11 cellular contexts compared by ENCODE assay signal in the genomic region with DNA sequence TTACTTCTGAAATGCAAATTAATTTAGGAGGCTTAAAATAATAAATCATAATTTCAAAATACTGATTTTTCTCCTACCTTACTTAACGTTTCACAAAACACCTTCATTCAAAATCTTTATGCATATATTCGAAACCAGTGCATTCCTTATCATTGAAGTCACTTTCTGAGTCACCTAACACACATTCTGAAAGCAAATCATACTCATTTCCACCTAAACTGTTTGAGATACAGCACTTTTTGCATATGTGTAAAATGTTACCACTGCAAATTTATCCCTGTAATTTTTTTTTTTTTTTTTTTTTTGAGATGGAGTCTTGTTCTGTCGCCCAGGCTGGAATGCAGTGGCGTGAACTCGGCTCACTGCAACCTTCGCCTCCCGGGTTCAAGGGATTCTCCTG. TPM values are rescaled to one million over a fixed set of nuclear protein-coding genes. Genes with fewer than 3 reads are reported as not detected.
DNase-seq lines count a peak whose midpoint lies in the region; ATAC-seq and TF ChIP-seq lines count a peak whose summit lies in the region.
"Had no signal": no experiment of that assay in that cellular context is flagged by ENCODE, and none has a peak within 500 bp of the region (broad histone marks: within the 10 kb centered on the region; RNA-seq: fewer than 3 reads in every experiment).

No MANE protein-coding gene starts in this region.

- H3K9ac ChIP-seq in neural progenitor cell, result no peak overlapping the region

- H3K4me2 ChIP-seq in neural progenitor cell, result no peak overlapping the region

- peaks cover 49% of the 10 kb centered on the region for H3K79me2 ChIP-seq in neural progenitor cell (ENCODE audit: low read depth)

- no peaks in the 10 kb centered on the region for H3K9me3 Mint-ChIP-seq in neural progenitor cell
- H3K9me3 Mint-ChIP-seq: brain had no signal

- WGBS in psoas muscle, 3 donors, result 75 to 90% (median 83%) methylated on average over 7 of the region's 7 CpGs

- H4K20me1 ChIP-seq in neural progenitor cell (ENCODE audit: low read depth), result no peaks in the 10 kb centered on the region

- peaks cover 3% of the 10 kb centered on the region for H3F3A ChIP-seq in neural progenitor cell (ENCODE audit: low read depth)

- H3K4me3 Mint-ChIP-seq in neural progenitor cell, result no peak overlapping the region
- H3K4me3 Mint-ChIP-seq: brain had no signal

- DNase-seq in GM13976 (ENCODE audit: low spot score), result peak; percentile 60
- DNase-seq in astrocyte of the hippocampus (ENCODE audit: low read depth, low spot score), result peak; percentile 69
- DNase-seq in psoas muscle, result no peak
- DNase-seq in HAP-1 (ENCODE audit: low spot score in 2 of 2), result no peak
- DNase-seq in neural progenitor cell (ENCODE audit: low spot score), result no peak
- DNase-seq: activated CD4-positive, alpha-beta T cell treated with anti-CD3 and anti-CD28 coated beads, Interleukin-2, amount 50 U/mL, for 48 hours; sigmoid colon had no signal

- H3K27ac Mint-ChIP-seq in neural progenitor cell, result no peak overlapping the region
- H3K27ac Mint-ChIP-seq: brain had no signal

- H3K27ac ChIP-seq in psoas muscle (peak overlapping the region; percentile 20), neural progenitor cell (no peak overlapping the region)
- H3K27ac ChIP-seq: sigmoid colon, SK-N-MC had no signal

- H3K9me3 ChIP-seq in psoas muscle (no peaks in the 10 kb centered on the region), HAP-1 (no peaks in the 10 kb centered on the region), neural progenitor cell (ENCODE audit: low read depth) (no peaks in the 10 kb centered on the region)
- H3K9me3 ChIP-seq: sigmoid colon had no signal

- H3K36me3 Mint-ChIP-seq in neural progenitor cell, result peaks cover 18% of the 10 kb centered on the region

- H3K4me3 ChIP-seq in psoas muscle, result no peak overlapping the region
- H3K4me3 ChIP-seq in HAP-1, result no peak overlapping the region
- H3K4me3 ChIP-seq in neural progenitor cell, result no peak overlapping the region
- H3K4me3 ChIP-seq: sigmoid colon, SK-N-MC had no signal

- no peak overlapping the region for H2AFZ ChIP-seq in neural progenitor cell (replicated peaks)

- H3K36me3 ChIP-seq in psoas muscle (ENCODE audit: insufficient read depth in 1 of 2, low read depth in 1 of 2) (peaks cover 4 to 54% of the 10 kb centered on the region in 2 donors), HAP-1 (replicated peaks) (peaks cover 23% of the 10 kb centered on the region), neural progenitor cell (peaks cover 12% of the 10 kb centered on the region)

- H3K4me1 ChIP-seq in psoas muscle (no peaks in the 10 kb centered on the region), HAP-1 (no peaks in the 10 kb centered on the region), neural progenitor cell (no peaks in the 10 kb centered on the region)
- H3K4me1 ChIP-seq: sigmoid colon had no signal

- H3K27me3 Mint-ChIP-seq in neural progenitor cell (ENCODE audit: insufficient read depth, low read depth), result peaks cover 4% of the 10 kb centered on the region
- H3K27me3 Mint-ChIP-seq: brain had no signal

- TF ChIP-seq CTCF in GM13976 (IDR thresholded peaks at IDR 0.05; ENCODE audit: borderline replicate concordance, control extremely low read depth, extremely low read depth, insufficient read depth, missing control alignments) (no peak), psoas muscle (IDR thresholded peaks at IDR 0.05) (no peak), neural progenitor cell (IDR thresholded peaks at IDR 0.05) (no peak)

- ATAC-seq in HG03439 (IDR thresholded peaks at IDR 0.05; ENCODE audit: unreplicated experiment) (peak; percentile 52), psoas muscle (no peak), GM21528 (IDR thresholded peaks at IDR 0.05; ENCODE audit: low FRiP score, unreplicated experiment) (no peak)

- H3K4me1 Mint-ChIP-seq in neural progenitor cell, result no peaks in the 10 kb centered on the region
- H3K4me1 Mint-ChIP-seq: brain had no signal

- in situ Hi-C loops in GM13976 (cut with MboI; ENCODE audit: low sequenced_read_pairs, unreplicated experiment) (no loop called here), HAP-1 (cut with MboI; ENCODE audit: low sequenced_read_pairs) (no loop called here)

- H3K27me3 ChIP-seq in psoas muscle (ENCODE audit: insufficient read depth in 3 of 3, low read length in 2 of 3) (no peaks in the 10 kb centered on the region), HAP-1 (ENCODE audit: low read depth) (no peaks in the 10 kb centered on the region), neural progenitor cell (no peaks in the 10 kb centered on the region)
- H3K27me3 ChIP-seq: sigmoid colon had no signal

- intact Hi-C loops in psoas muscle (cut with DNase I), result no loop called here

RNA-seq across cellular contexts. Expression of gene PPP3CB, which starts 15.7 kb away (rescaled TPM):
- 100 to 1,000 TPM in 3 of 4 donors, 10 to 100 TPM in 1; 92.3 to 177 (median 138) TPM for total RNA-seq in psoas muscle
- 100 to 1,000 TPM in 1 of 3 donors, 10 to 100 TPM in 2; 52.2 to 162 (median 94.2) TPM for polyA plus RNA-seq in psoas muscle
- total RNA-seq in neural progenitor cell (ENCODE audit: low replicate concordance), result 31.7 and 47.0 TPM in 2 replicates

RNA-seq across cellular contexts. Expression of gene MSS51, which starts 46.8 kb away (rescaled TPM):
- total RNA-seq in psoas muscle, result 100 to 1,000 TPM in 2 of 4 donors, 10 to 100 TPM in 2; 17.0 to 253 (median 80.5) TPM
- polyA plus RNA-seq in psoas muscle, result 1 to 10 TPM; 2.0 to 8.9 (median 7.3) TPM
- total RNA-seq in neural progenitor cell (ENCODE audit: low replicate concordance), result 1.4 and 2.2 TPM in 2 replicates

Comparison
In these comparisons a context has a peak if more than half of its experiments do, and no peak if none do; other contexts are left out.
1. DNase-seq: peak in GM13976 (single experiment) and astrocyte of the hippocampus (single experiment); none in psoas muscle (0 of 2), HAP-1 (0 of 2) and neural progenitor cell (single experiment).